ENCODE assay signal across 3 cellular contexts in genomic region chr1:209881271-209882018, GRCh38.
A peak's percentile ranks its signal among the peaks of the same experiment; 100 is the strongest.
TF ChIP-seq lines count a peak whose summit lies in the region.

No MANE protein-coding gene starts in this region.

TF ChIP-seq in A549, 52 proteins besides CTCF, POLR2A, EP300 and RAD21:
- TF ChIP-seq SMC3 (IDR thresholded peaks at IDR 0.05) (no peak), USF2 (IDR thresholded peaks at IDR 0.05) (0 out of 2 replicates have a peak, but pooled peaks have one; percentile 23), MAFK (IDR thresholded peaks at IDR 0.05; ENCODE audit: partially characterized antibody) (peak; percentile 4), GATA3 (IDR thresholded peaks at IDR 0.05; ENCODE audit: borderline replicate concordance) (no peak)

TF ChIP-seq in IMR-90, 13 proteins besides CTCF, POLR2A, EP300 and RAD21:
- TF ChIP-seq ELK1 (IDR thresholded peaks at IDR 0.05; ENCODE audit: borderline replicate concordance, low read depth, low read length) (no peak), FOS (IDR thresholded peaks at IDR 0.05; ENCODE audit: low read depth, low read length) (no peak), MAZ (IDR thresholded peaks at IDR 0.05; ENCODE audit: borderline replicate concordance, low read depth, low read length) (no peak), BHLHE40 (IDR thresholded peaks at IDR 0.05; ENCODE audit: low read depth, low read length) (no peak), USF2 (IDR thresholded peaks at IDR 0.05; ENCODE audit: low read depth, low read length) (no peak), CHD1 (IDR thresholded peaks at IDR 0.05; ENCODE audit: low read depth, low read length) (no peak), CEBPB (IDR thresholded peaks at IDR 0.05; ENCODE audit: low read depth, low read length) (no peak)

TF ChIP-seq in H1, 55 proteins besides CTCF, POLR2A, EP300 and RAD21:
- TF ChIP-seq PHF8 (conservative IDR thresholded peaks at IDR 0.05; ENCODE audit: low read depth, low read length) (no peak), CBX5 (IDR thresholded peaks at IDR 0.05; ENCODE audit: low read depth, low read length) (no peak), SAP30 (IDR thresholded peaks at IDR 0.05; ENCODE audit: insufficient read depth, insufficient replicate concordance, low read length) (no peak), RBBP5 (IDR thresholded peaks at IDR 0.05; ENCODE audit: borderline replicate concordance, low read depth, low read length) (no peak), YY1 (IDR thresholded peaks at IDR 0.05; ENCODE audit: low read depth, low read length) (no peak), MAX (IDR thresholded peaks at IDR 0.05) (no peak), HDAC6 (IDR thresholded peaks at IDR 0.05; ENCODE audit: low read depth, low read length) (no peak), POU5F1 (IDR thresholded peaks at IDR 0.05; ENCODE audit: low read depth, low read length) (no peak), TEAD4 (IDR thresholded peaks at IDR 0.05; ENCODE audit: low read depth, low read length) (no peak), USF2 (IDR thresholded peaks at IDR 0.05; ENCODE audit: low read length) (no peak), TAF7 (optimal IDR thresholded peaks at IDR 0.05; ENCODE audit: borderline replicate concordance, low read depth, low read length) (no peak), TCF12 (IDR thresholded peaks at IDR 0.05; ENCODE audit: low read depth, low read length) (no peak), TAF1 (IDR thresholded peaks at IDR 0.05; ENCODE audit: low read depth, low read length) (no peak), POLR2AphosphoS5 (IDR thresholded peaks at IDR 0.05; ENCODE audit: low read depth, low read length) (no peak)
